ENCODE assay signal across 8 cellular contexts in genomic region chrX:45758738-45759397, GRCh38.
DNase-seq lines count a peak whose midpoint lies in the region; ATAC-seq and TF ChIP-seq lines count a peak whose summit lies in the region.

No MANE protein-coding gene starts in this region.

- H3K9me2 ChIP-seq in HCT116 (ENCODE audit: insufficient read depth) = no peaks in the 10 kb centered on the region

- DNase-seq in HCT116 (ENCODE audit: low read depth, low spot score) (no peak), NOMO-1 (lab: John Stamatoyannopoulos, UW; ENCODE audit: unreplicated experiment in 2 of 2) (peak; percentile 34 to 76), choroid plexus epithelial cell (ENCODE audit: low read depth) (peak; percentile 40), tibial artery (no peak), KG1 (lab: John Stamatoyannopoulos, UW) (no peak), H7 (no peak), NCI-H2107 treated with DMSO at 0.1 percent for 48 hours (lab: John Stamatoyannopoulos, UW; ENCODE audit: unreplicated experiment) (no peak)

- CTCF ChIA-PET in HCT116 (lab: Charles Lee) = interaction anchor here (0.5 kb wide), 1 partner anchor 61 kb away, joined by 3 read pairs; no protein-coding TSS in a partner anchor

- H3K9me3 ChIP-seq in HCT116 (ENCODE audit: control insufficient read depth in 1 of 2, insufficient read depth in 1 of 2, low read depth in 1 of 2, low read length in 2 of 2) = no peaks in the 10 kb centered on the region
- no peaks in the 10 kb centered on the region for H3K9me3 ChIP-seq in tibial artery

- intact Hi-C loops in HCT116 (cut with micrococcal nuclease) (loop anchor here (5.0 kb wide), 1 partner anchor 242 kb away; no protein-coding TSS in a partner anchor), tibial artery (cut with DNase I; ENCODE audit: low total_unique reads) (no loop called here)

- POLR2A ChIA-PET in HCT116 (lab: Charles Lee) = interaction anchor here (1.0 kb wide), 1 partner anchor 12 kb away, joined by 5 read pairs; no protein-coding TSS in a partner anchor

- H3K9ac ChIP-seq in HCT116 (ENCODE audit: low read length) = peak overlapping the region; percentile 38

- no peak overlapping the region for H2AFZ ChIP-seq in HCT116 (ENCODE audit: low read depth, low read length, poor library complexity, severe bottlenecking)

- 0 out of 2 replicates have a peak, but pooled peaks cover 5% of the 10 kb centered on the region for H4K20me1 ChIP-seq in HCT116 (ENCODE audit: insufficient read depth)

- H3K36me3 ChIP-seq in HCT116 (ENCODE audit: control insufficient read depth in 1 of 2, insufficient read depth in 2 of 2, low read length in 2 of 2) = peaks cover 3 to 17% of the 10 kb centered on the region in 2 experiments; a peak in 3 of 4 replicates
- H3K36me3 ChIP-seq in tibial artery = no peaks in the 10 kb centered on the region
- H3K36me3 ChIP-seq in H7 (replicated peaks; ENCODE audit: control insufficient read depth, insufficient read depth, low read length) = peaks cover 1% of the 10 kb centered on the region; the same call in 1 of the 2 replicates

- RAD21 ChIA-PET in HCT116 (lab: Charles Lee; ENCODE audit: low non-redundant PET in 1 of 2, low total read pairs in 2 of 2, uncharacterized antibody in 2 of 2, unreplicated experiment in 2 of 2) = no interaction called here

- TF ChIP-seq POLR2A in HCT116 (IDR thresholded peaks at IDR 0.05; ENCODE audit: borderline replicate concordance, extremely low read depth, insufficient read depth, insufficient read length) = no peak

- peak overlapping the region; percentile 94 for H3K27ac ChIP-seq in HCT116 (ENCODE audit: low read depth, low read length)
- peak overlapping the region; percentile 41 to 47 for H3K27ac ChIP-seq in tibial artery

- TF ChIP-seq RAD21 in HCT116 (IDR thresholded peaks at IDR 0.05; ENCODE audit: low read depth) = no peak

- H3K27me3 ChIP-seq in HCT116 (ENCODE audit: insufficient read depth, low read length) (no peaks in the 10 kb centered on the region), tibial artery (no peaks in the 10 kb centered on the region), H7 (ENCODE audit: control insufficient read depth, insufficient read depth, low read length) (no peaks in the 10 kb centered on the region)

- peaks cover 99% of the 10 kb centered on the region for H3K79me2 ChIP-seq in HCT116 (ENCODE audit: insufficient read depth, low read length)

- peak; percentile 60 for ATAC-seq in GM18519 (IDR thresholded peaks at IDR 0.05; ENCODE audit: low FRiP score, unreplicated experiment)
- ATAC-seq in HCT116 = peak; percentile 39

- H3K4me3 ChIP-seq in HCT116 (replicated peaks in 1 of 2; ENCODE audit: low read depth in 1 of 2, low read length in 2 of 2) (no peak overlapping the region), choroid plexus epithelial cell (ENCODE audit: low read depth, low read length) (no peak overlapping the region), tibial artery (no peak overlapping the region), H7 (ENCODE audit: insufficient read depth, low read depth, low read length) (no peak overlapping the region)

- H3K4me2 ChIP-seq in HCT116 (ENCODE audit: low read length) = peak overlapping the region; percentile 42

- TF ChIP-seq CTCF in HCT116 (IDR thresholded peaks at IDR 0.05 in 2 of 3, conservative IDR thresholded peaks at IDR 0.05 in 1 of 3; ENCODE audit: borderline replicate concordance in 1 of 3, insufficient read depth in 1 of 3, low read depth in 2 of 3, low read length in 2 of 3) (no peak), choroid plexus epithelial cell (conservative IDR thresholded peaks at IDR 0.05; ENCODE audit: low read depth, low read length) (no peak), tibial artery (IDR thresholded peaks at IDR 0.05) (no peak)

- BruUV-seq in HCT116 (replicated peaks; lab: Mats Ljungman, UMichigan) = TSS peak; percentile 89

- H3K4me1 ChIP-seq in HCT116 (ENCODE audit: control insufficient read depth in 1 of 2, insufficient read depth in 2 of 2, low read length in 2 of 2) (peaks cover 86 to 96% of the 10 kb centered on the region in 2 experiments), tibial artery (no peaks in the 10 kb centered on the region)

TF ChIP-seq in HCT116, 20 proteins besides CTCF, POLR2A, EP300 and RAD21:
- peak; percentile 56 for TF ChIP-seq POLR2AphosphoS5 (IDR thresholded peaks at IDR 0.05; ENCODE audit: low read depth, low read length)
- TF ChIP-seq ZFX (IDR thresholded peaks at IDR 0.05) = no peak

Comparison
In these comparisons a context has a peak if more than half of its experiments do, and no peak if none do; other contexts are left out.
1. DNase-seq: peak in NOMO-1 (2 of 2) and choroid plexus epithelial cell (single experiment); none in HCT116 (single experiment), tibial artery (0 of 2), KG1 (single experiment), H7 (single experiment) and NCI-H2107 treated with DMSO at 0.1 percent for 48 hours (single experiment).